Comparison of ENCODE assay signal across 1 cellular context in the genomic region with DNA sequence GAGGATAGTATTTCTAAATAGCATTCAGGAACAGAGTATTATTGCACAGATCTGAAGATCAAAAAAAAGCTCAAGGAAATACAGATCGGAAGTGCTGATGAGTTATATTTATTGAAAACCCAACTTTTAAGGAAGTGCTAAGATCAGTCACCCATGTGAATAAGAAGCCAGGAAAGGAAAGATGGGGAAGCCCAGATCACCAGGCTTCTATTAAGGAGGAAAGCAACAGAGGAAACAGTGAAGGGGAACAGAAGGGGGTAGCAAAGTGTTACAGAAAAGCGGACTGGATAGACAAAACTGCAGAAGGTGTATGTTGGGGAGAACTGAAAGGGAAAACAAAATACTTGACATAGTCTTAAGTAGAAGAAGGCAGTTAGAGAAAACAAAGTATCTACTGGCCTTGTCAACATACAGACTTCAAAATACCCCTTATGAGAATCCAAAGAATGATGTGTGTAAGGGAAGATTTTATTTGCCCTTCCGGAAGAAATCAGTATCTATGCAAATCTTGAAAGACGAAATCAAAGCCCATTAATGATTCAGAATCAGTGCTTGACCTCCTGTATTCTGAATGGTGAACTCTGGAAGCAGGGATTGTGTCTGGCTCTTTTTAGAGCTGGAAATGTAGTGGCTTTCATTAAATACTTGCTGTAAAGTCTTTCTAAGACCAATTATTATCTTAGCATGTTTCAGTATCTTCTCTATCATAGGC.
TF ChIP-seq lines count a peak whose summit lies in the region.

No MANE protein-coding gene starts in this region.

TF ChIP-seq in H1, 55 proteins besides CTCF, POLR2A, EP300 and RAD21:
- TF ChIP-seq GABPA (IDR thresholded peaks at IDR 0.05; ENCODE audit: borderline replicate concordance, insufficient read depth, low read length) (no peak), JUND (IDR thresholded peaks at IDR 0.05; ENCODE audit: low read length) (no peak), BRCA1 (IDR thresholded peaks at IDR 0.05; ENCODE audit: low read depth, low read length) (no peak), SAP30 (IDR thresholded peaks at IDR 0.05; ENCODE audit: insufficient read depth, insufficient replicate concordance, low read length) (no peak), ZNF274 (IDR thresholded peaks at IDR 0.05; ENCODE audit: borderline replicate concordance, extremely low read depth, low read length) (no peak), CHD2 (IDR thresholded peaks at IDR 0.05; ENCODE audit: low read length) (no peak), PHF8 (conservative IDR thresholded peaks at IDR 0.05; ENCODE audit: low read depth, low read length) (no peak), NRF1 (IDR thresholded peaks at IDR 0.05; ENCODE audit: low read depth, low read length) (no peak), SIN3A (conservative IDR thresholded peaks at IDR 0.05 in 1 of 2, IDR thresholded peaks at IDR 0.05 in 1 of 2; ENCODE audit: low read depth in 1 of 2, low read length in 2 of 2) (no peak), SIX5 (IDR thresholded peaks at IDR 0.05; ENCODE audit: low read depth, low read length) (no peak), CHD1 (IDR thresholded peaks at IDR 0.05; ENCODE audit: low read depth, low read length) (no peak), GTF2F1 (IDR thresholded peaks at IDR 0.05; ENCODE audit: borderline replicate concordance, low read depth, low read length) (no peak), MAX (IDR thresholded peaks at IDR 0.05) (no peak), CBX5 (IDR thresholded peaks at IDR 0.05; ENCODE audit: low read depth, low read length) (no peak), HDAC2 (IDR thresholded peaks at IDR 0.05; ENCODE audit: borderline replicate concordance in 1 of 2, low read depth in 2 of 2, low read length in 2 of 2) (no peak), CBX8 (IDR thresholded peaks at IDR 0.05; ENCODE audit: borderline replicate concordance, low read depth, low read length) (no peak)
